In genomic region chr2:179686069-179686468, GRCh38 we compare ENCODE assay signal across 28 cellular contexts.
"Had no signal": no experiment of that assay in that cellular context is flagged by ENCODE, and none has a peak within 500 bp of the region (broad histone marks: within the 10 kb centered on the region; RNA-seq: fewer than 3 reads in every experiment).

No MANE protein-coding gene starts in this region.

- H3K27ac ChIP-seq: stomach, suprapubic skin, testis, thoracic aorta, thyroid gland, tibial artery, tibial nerve, transverse colon, upper lobe of left lung, upper lobe of right lung, uterus, vagina had no signal

- H3K9me3 Mint-ChIP-seq: stimulated activated memory B cell treated with anti-CD40 and anti-IgM and Interleukin-4, amounts not matched to agents 10 μg/mL and 1 μg/mL and 100 μg/mL, for 72 hours; stimulated activated naive B cell treated with anti-CD40 and anti-IgM and Interleukin-4, amounts not matched to agents 10 μg/mL and 1 μg/mL and 100 μg/mL, for 72 hours; stimulated activated naive CD8-positive, alpha-beta T cell treated with anti-CD3 and anti-CD28 coated beads, Interleukin-15, Interleukin-2, amounts not matched to agents 100 ng/mL and 50 ng/mL, for 24 hours; type B pancreatic cell had no signal

- DNase-seq: stimulated activated CD4-positive, alpha-beta T cell treated with anti-CD3 and anti-CD28 coated beads, Interleukin-2, amount 100 ng/mL, for 48 hours; stimulated activated CD4-positive, alpha-beta T cell treated with anti-CD3 and anti-CD28 coated beads, Interleukin-4, amount 100 ng/mL, for 24 hours; stimulated activated CD4-positive, alpha-beta T cell treated with anti-CD3 and anti-CD28 coated beads, Interleukin-4, amount 100 ng/mL, for 4 hours; stimulated activated CD8-positive, alpha-beta memory T cell treated with anti-CD3 and anti-CD28 coated beads, Interleukin-4, amount 100 ng/mL, for 48 hours; stimulated activated naive B cell treated with anti-CD40 and anti-IgM and Interleukin-4, amounts not matched to agents 10 μg/mL and 1 μg/mL and 100 μg/mL, for 72 hours; stimulated activated naive CD4-positive, alpha-beta T cell; stimulated activated naive CD4-positive, alpha-beta T cell treated with Interleukin-2 at 50 U/mL for 16 hours; stimulated activated naive CD8-positive, alpha-beta T cell treated with anti-CD3 and anti-CD28 coated beads, Interleukin-15, amount 100 ng/mL, for 72 hours; stimulated activated naive CD8-positive, alpha-beta T cell treated with anti-CD3 and anti-CD28 coated beads, Interleukin-15, Interleukin-2, amounts not matched to agents 100 U/mL and 50 U/mL, for 24 hours; stomach; substantia nigra; testis; thyroid gland; tibial artery; transverse colon; trophoblast cell; upper lobe of left lung; upper lobe of right lung; uterus had no signal

- H3K4me3 ChIP-seq: stomach, suprapubic skin, testis, thoracic aorta, thyroid gland, tibial artery, tibial nerve, transverse colon, upper lobe of left lung, upper lobe of right lung, uterus, vagina had no signal

- H3K27me3 ChIP-seq: stomach, suprapubic skin, testis, thyroid gland, tibial artery, tibial nerve, transverse colon, upper lobe of left lung, upper lobe of right lung, uterus, vagina had no signal

- H3K36me3 Mint-ChIP-seq: stimulated activated effector memory CD8-positive, alpha-beta T cell treated with anti-CD3 and anti-CD28 coated beads, Interleukin-12 subunit alpha, Interleukin-12 subunit beta, amount 100 ng/mL, for 72 hours; stimulated activated memory B cell treated with anti-CD40 and anti-IgM and Interleukin-4, amounts not matched to agents 10 μg/mL and 1 μg/mL and 100 μg/mL, for 72 hours; stimulated activated naive B cell treated with anti-CD40 and anti-IgM and Interleukin-4, amounts not matched to agents 10 μg/mL and 1 μg/mL and 100 μg/mL, for 72 hours; type B pancreatic cell had no signal

- H3K4me3 Mint-ChIP-seq: stimulated activated effector memory CD8-positive, alpha-beta T cell treated with anti-CD3 and anti-CD28 coated beads, Interleukin-12 subunit alpha, Interleukin-12 subunit beta, amount 100 ng/mL, for 72 hours; stimulated activated memory B cell treated with anti-CD40 and anti-IgM and Interleukin-4, amounts not matched to agents 10 μg/mL and 1 μg/mL and 100 μg/mL, for 72 hours; stimulated activated naive B cell treated with anti-CD40 and anti-IgM and Interleukin-4, amounts not matched to agents 10 μg/mL and 1 μg/mL and 100 μg/mL, for 72 hours; stimulated activated naive CD8-positive, alpha-beta T cell treated with anti-CD3 and anti-CD28 coated beads, Interleukin-15, amount 100 ng/mL, for 72 hours; stimulated activated naive CD8-positive, alpha-beta T cell treated with anti-CD3 and anti-CD28 coated beads, Interleukin-15, Interleukin-2, amounts not matched to agents 100 ng/mL and 50 ng/mL, for 24 hours; type B pancreatic cell had no signal

- H3K27me3 Mint-ChIP-seq: stimulated activated memory B cell treated with anti-CD40 and anti-IgM and Interleukin-4, amounts not matched to agents 10 μg/mL and 1 μg/mL and 100 μg/mL, for 72 hours; stimulated activated naive CD8-positive, alpha-beta T cell treated with anti-CD3 and anti-CD28 coated beads, Interleukin-15, amount 100 ng/mL, for 72 hours had no signal

- H3K27ac Mint-ChIP-seq: stimulated activated effector memory CD8-positive, alpha-beta T cell treated with anti-CD3 and anti-CD28 coated beads, Interleukin-12 subunit alpha, Interleukin-12 subunit beta, amount 100 ng/mL, for 72 hours; stimulated activated memory B cell treated with anti-CD40 and anti-IgM and Interleukin-4, amounts not matched to agents 10 μg/mL and 1 μg/mL and 100 μg/mL, for 72 hours; stimulated activated naive B cell treated with anti-CD40 and anti-IgM and Interleukin-4, amounts not matched to agents 10 μg/mL and 1 μg/mL and 100 μg/mL, for 72 hours; stimulated activated naive CD8-positive, alpha-beta T cell treated with anti-CD3 and anti-CD28 coated beads, Interleukin-15, amount 100 ng/mL, for 72 hours; stimulated activated naive CD8-positive, alpha-beta T cell treated with anti-CD3 and anti-CD28 coated beads, Interleukin-15, Interleukin-2, amounts not matched to agents 100 ng/mL and 50 ng/mL, for 24 hours; type B pancreatic cell had no signal

- H3K4me1 ChIP-seq: stomach, suprapubic skin, testis, thyroid gland, tibial artery, tibial nerve, transverse colon, upper lobe of left lung, upper lobe of right lung, uterus, vagina had no signal

- H3K36me3 ChIP-seq: stomach, suprapubic skin, thoracic aorta, thyroid gland, tibial artery, tibial nerve, transverse colon, upper lobe of left lung, upper lobe of right lung, uterus, vagina had no signal

- FAIRE-seq: urothelium cell line had no signal

- H3K4me1 Mint-ChIP-seq: stimulated activated effector memory CD8-positive, alpha-beta T cell treated with anti-CD3 and anti-CD28 coated beads, Interleukin-12 subunit alpha, Interleukin-12 subunit beta, amount 100 ng/mL, for 72 hours; stimulated activated memory B cell treated with anti-CD40 and anti-IgM and Interleukin-4, amounts not matched to agents 10 μg/mL and 1 μg/mL and 100 μg/mL, for 72 hours; stimulated activated naive B cell treated with anti-CD40 and anti-IgM and Interleukin-4, amounts not matched to agents 10 μg/mL and 1 μg/mL and 100 μg/mL, for 72 hours; stimulated activated naive CD8-positive, alpha-beta T cell treated with anti-CD3 and anti-CD28 coated beads, Interleukin-15, amount 100 ng/mL, for 72 hours had no signal

- ATAC-seq: stimulated activated effector memory CD8-positive, alpha-beta T cell treated with anti-CD3 and anti-CD28 coated beads, Interleukin-12 subunit alpha, Interleukin-12 subunit beta, amount 100 ng/mL, for 72 hours; stimulated activated memory B cell treated with anti-CD40 and anti-IgM and Interleukin-4, amounts not matched to agents 10 μg/mL and 1 μg/mL and 100 μg/mL, for 72 hours; stimulated activated naive B cell treated with anti-CD40 and anti-IgM and Interleukin-4, amounts not matched to agents 10 μg/mL and 1 μg/mL and 100 μg/mL, for 72 hours; stimulated activated naive CD8-positive, alpha-beta T cell treated with anti-CD3 and anti-CD28 coated beads, Interleukin-15, amount 100 ng/mL, for 72 hours; stimulated activated naive CD8-positive, alpha-beta T cell treated with anti-CD3 and anti-CD28 coated beads, Interleukin-15, Interleukin-2, amounts not matched to agents 100 U/mL and 50 U/mL, for 24 hours; upper lobe of right lung had no signal

- H3K9me3 ChIP-seq: stomach, suprapubic skin, testis, thoracic aorta, thyroid gland, tibial artery, tibial nerve, transverse colon, upper lobe of left lung, upper lobe of right lung, uterus, vagina had no signal
